Comparison of ENCODE assay signal across 11 cellular contexts in the genomic region with DNA sequence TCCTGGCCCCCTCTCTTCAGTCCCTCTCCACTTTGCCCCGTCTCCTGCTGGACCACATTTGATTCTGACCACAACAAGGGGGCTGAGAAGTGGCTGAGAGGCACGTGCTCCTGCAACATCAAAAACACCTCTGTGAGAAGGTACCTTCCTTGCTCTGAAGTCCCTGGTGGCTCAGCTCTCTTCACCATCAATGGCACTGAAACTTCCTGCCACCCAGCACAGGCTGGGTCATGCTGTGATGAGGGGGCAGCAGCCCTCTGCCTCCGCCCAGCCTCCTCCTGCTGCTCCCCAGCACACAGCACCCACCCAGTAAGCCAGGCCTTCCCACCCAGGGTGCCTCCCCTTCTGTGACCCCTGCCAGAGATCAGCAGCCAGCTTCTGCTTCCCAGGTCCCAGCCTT. TPM values are rescaled to one million over a fixed set of nuclear protein-coding genes. Genes with fewer than 3 reads are reported as not detected.
DNase-seq lines count a peak whose midpoint lies in the region; ATAC-seq, FAIRE-seq and TF ChIP-seq lines count a peak whose summit lies in the region.
"Had no signal": no experiment of that assay in that cellular context is flagged by ENCODE, and none has a peak within 500 bp of the region (broad histone marks: within the 10 kb centered on the region; RNA-seq: fewer than 3 reads in every experiment).

No MANE protein-coding gene starts in this region.

- DNase-seq in DND-41 (peak; percentile 24), OCI-LY7 (ENCODE audit: low spot score) (peak; percentile 17), H1 (ENCODE audit: low read depth in 1 of 2, low spot score in 2 of 2) (no peak), spleen (peak; percentile 75), NCI-H2107 treated with DMSO at 0.1 percent for 48 hours (lab: John Stamatoyannopoulos, UW; ENCODE audit: unreplicated experiment) (no peak), RCC 7860 (ENCODE audit: low spot score) (no peak), NCI-H128 (lab: John Stamatoyannopoulos, UW; ENCODE audit: unreplicated experiment) (no peak)
- DNase-seq: NCI-H1092, NCI-H510A, SHP77 had no signal

- H2AK5ac ChIP-seq in H1 (ENCODE audit: low read depth, low read length) = peak overlapping the region; percentile 32; the same call in 1 of the 2 replicates

- H2BK5ac ChIP-seq in H1 (ENCODE audit: low read depth, low read length) = peak overlapping the region; percentile 91

- H2AFZ ChIP-seq in DND-41 (ENCODE audit: low read depth, low read length) (no peak overlapping the region), OCI-LY7 (ENCODE audit: low read length) (no peak overlapping the region), H1 (ENCODE audit: low read length) (no peak overlapping the region)

- peak overlapping the region; percentile 1 for H4K5ac ChIP-seq in H1 (ENCODE audit: insufficient read length, low read depth, low read length)

- ATAC-seq in DND-41 (ENCODE audit: insufficient read depth, low read depth) = peak; percentile 64
- ATAC-seq: left lobe of liver had no signal

- peaks cover 97% of the 10 kb centered on the region for H3K79me2 ChIP-seq in DND-41 (ENCODE audit: insufficient read depth, low read length)
- peaks cover 82% of the 10 kb centered on the region for H3K79me2 ChIP-seq in OCI-LY7 (ENCODE audit: insufficient read depth, low read depth, low read length)
- peaks cover 47 to 97% of the 10 kb centered on the region in 2 experiments for H3K79me2 ChIP-seq in H1 (ENCODE audit: control insufficient read depth in 1 of 2, insufficient read depth in 2 of 2, low read length in 2 of 2)

- 0 out of 3 replicates have a peak, but pooled peaks of 1 of the 2 experiments have one; percentile 27 for TF ChIP-seq POLR2A in H1 (IDR thresholded peaks at IDR 0.05; ENCODE audit: control extremely low read depth in 1 of 2, low read depth in 2 of 2, low read length in 2 of 2)
- TF ChIP-seq POLR2A in spleen (IDR thresholded peaks at IDR 0.05) = no peak

- 88% methylated on average over 3 of the region's 3 CpGs; no CpG with 5 or more reads in 1 of the 2 experiments for WGBS in H1 (ENCODE audit: extremely low coverage in 1 of 2, insufficient coverage in 1 of 2, insufficient read length in 1 of 2, insufficient replicate concordance in 2 of 2, low coverage in 1 of 2, low lambda C conversion rate in 2 of 2, missing lambda C conversion rate in 1 of 2), 2 experiments
- WGBS in spleen, 5 donors = 37 to 78% (median 64%) methylated on average over 2 to 3 of the region's 3 CpGs

- H2BK20ac ChIP-seq in H1 (ENCODE audit: low read length) = no peak overlapping the region; the same call in 1 of the 2 replicates

- no peaks in the 10 kb centered on the region for H3K9me2 ChIP-seq in OCI-LY7 (ENCODE audit: insufficient read depth, low read length)

- POLR2A ChIA-PET in OCI-LY7 (lab: Charles Lee) = interaction anchor here (1.4 to 2.1 kb wide), 2 partner anchors 10 to 12 kb away, joined by 4 to 7 read pairs; a partner anchor contains a TSS
- POLR2A ChIA-PET in H1 (lab: Charles Lee; ENCODE audit: partially characterized antibody) = interaction anchor here (1.0 to 42.1 kb wide), 3 partner anchors 11 to 29 kb away, joined by 3 to 1191 read pairs (median 423); a partner anchor contains a TSS

- no peak overlapping the region for H3K14ac ChIP-seq in H1 (ENCODE audit: insufficient read length)

- no peak overlapping the region for H3K56ac ChIP-seq in H1 (replicated peaks; ENCODE audit: insufficient read length, low read depth, low read length)

- peak overlapping the region; percentile 72 for H4K91ac ChIP-seq in H1 (replicated peaks; ENCODE audit: insufficient read length, low read length)

- H3K79me1 ChIP-seq in H1 (ENCODE audit: low read depth, low read length) = peaks cover 10% of the 10 kb centered on the region

- H3K27me3 ChIP-seq in DND-41 (ENCODE audit: insufficient read depth, low read length, poor library complexity) (no peaks in the 10 kb centered on the region), H1 (replicated peaks in 1 of 4; ENCODE audit: control insufficient read depth in 3 of 4, extremely low read depth in 1 of 4, insufficient read depth in 3 of 4, low read length in 3 of 4) (no peaks in the 10 kb centered on the region), spleen (replicated peaks in 1 of 7) (no peaks in the 10 kb centered on the region)

- no peak overlapping the region for H2BK15ac ChIP-seq in H1 (ENCODE audit: low read length)

- no peak overlapping the region for H3K23ac ChIP-seq in H1 (ENCODE audit: insufficient read length)

- H3K27ac ChIP-seq in DND-41 (ENCODE audit: low read length) (no peak overlapping the region), OCI-LY7 (ENCODE audit: low read depth, low read length, poor library complexity, severe bottlenecking) (no peak overlapping the region), H1 (ENCODE audit: low read depth, low read length) (peak overlapping the region; percentile 47), spleen (peak overlapping the region in 6 of 8 donors; percentile 9 to 99 (median 73))

- no TSS peak for BruUV-seq in OCI-LY7 (replicated peaks; lab: Mats Ljungman, UMichigan)

- H3K9ac ChIP-seq in DND-41 (ENCODE audit: low read depth, low read length) (no peak overlapping the region), H1 (replicated peaks in 1 of 4; ENCODE audit: extremely low read depth in 1 of 4, low read depth in 3 of 4, low read length in 3 of 4) (no peak overlapping the region)

- H3K23me2 ChIP-seq in H1 (ENCODE audit: low read depth, low read length) = no peaks in the 10 kb centered on the region

- FAIRE-seq in H1 (lab: Jason Lieb, UNC) (no peak), RCC 7860 (lab: Jason Lieb, UNC) (no peak)

- H2BK120ac ChIP-seq in H1 (replicated peaks; ENCODE audit: low read depth, low read length) = no peak overlapping the region

- intact Hi-C loops in OCI-LY7 (cut with micrococcal nuclease; ENCODE audit: unreplicated experiment) = no loop called here
- intact Hi-C loops in spleen (cut with DNase I; ENCODE audit: low total_unique reads) = no loop called here

- peak overlapping the region; percentile 88 for H3K18ac ChIP-seq in H1 (ENCODE audit: extremely low read depth, low read length)

- H2BK12ac ChIP-seq in H1 (ENCODE audit: low read depth, low read length) = 0 out of 2 replicates have a peak overlapping the region, but pooled peaks have one; percentile 61

- CTCF ChIA-PET in OCI-LY7 (lab: Charles Lee; ENCODE audit: unreplicated experiment) = no interaction called here
- CTCF ChIA-PET in H1 (lab: Charles Lee; ENCODE audit: partially characterized antibody) = interaction anchor here (0.7 to 4.4 kb wide), 4 partner anchors 8 to 143 kb away, joined by 3 to 19 read pairs (median 4); no protein-coding TSS in a partner anchor

- peak overlapping the region; percentile 72; the same call in 1 of the 2 replicates for H4K8ac ChIP-seq in H1 (ENCODE audit: extremely low read depth, insufficient read depth, low read length)

- H3K4me2 ChIP-seq in DND-41 (ENCODE audit: insufficient read depth, low read length) (no peak overlapping the region), OCI-LY7 (ENCODE audit: low read length) (no peak overlapping the region), H1 (ENCODE audit: insufficient read depth in 1 of 2, low read depth in 2 of 2, low read length in 2 of 2) (no peak overlapping the region)

- H4K20me1 ChIP-seq in DND-41 (ENCODE audit: insufficient read depth, low read length) (peaks cover 59% of the 10 kb centered on the region), OCI-LY7 (ENCODE audit: insufficient read depth, low read length) (peaks cover 22% of the 10 kb centered on the region), H1 (replicated peaks in 1 of 2; ENCODE audit: control insufficient read depth in 1 of 2, insufficient read depth in 2 of 2, low read length in 2 of 2) (no peaks in the 10 kb centered on the region)

- H3K36me3 ChIP-seq in DND-41 (ENCODE audit: insufficient read depth, low read length) (peaks cover 58% of the 10 kb centered on the region), OCI-LY7 (ENCODE audit: insufficient read depth, low read length) (peaks cover 87% of the 10 kb centered on the region), H1 (ENCODE audit: control insufficient read depth in 2 of 4, insufficient read depth in 4 of 4, low read length in 3 of 4) (peaks cover 0 to 32% (median 0%) of the 10 kb centered on the region in 4 experiments; a peak in 4 of 8 replicates), spleen (peaks cover 0 to 74% (median 11%) of the 10 kb centered on the region in 6 donors)

- TF ChIP-seq EP300 in H1 (IDR thresholded peaks at IDR 0.05; ENCODE audit: borderline replicate concordance in 1 of 2, low read depth in 2 of 2, low read length in 2 of 2) = no peak

- TF ChIP-seq CTCF in DND-41 (IDR thresholded peaks at IDR 0.05; ENCODE audit: borderline replicate concordance, extremely low read depth, low read length, poor library complexity, severe bottlenecking) = no peak
- no peak for TF ChIP-seq CTCF in OCI-LY7 (conservative IDR thresholded peaks at IDR 0.05; ENCODE audit: low read length)
- TF ChIP-seq CTCF in H1 (IDR thresholded peaks at IDR 0.05; ENCODE audit: control extremely low read depth in 1 of 3, insufficient read depth in 1 of 3, low read depth in 1 of 3, low read length in 3 of 3) = no peak
- no peak for TF ChIP-seq CTCF in spleen (IDR thresholded peaks at IDR 0.05 in 8 of 11, conservative IDR thresholded peaks at IDR 0.05 in 3 of 11)

- no peak for TF ChIP-seq RAD21 in H1 (IDR thresholded peaks at IDR 0.05 in 1 of 2, conservative IDR thresholded peaks at IDR 0.05 in 1 of 2; ENCODE audit: low read depth in 2 of 2, low read length in 2 of 2)

- no peak overlapping the region for H3K4ac ChIP-seq in H1 (replicated peaks; ENCODE audit: insufficient read length, low read depth, low read length)

- H3K4me1 ChIP-seq in DND-41 (ENCODE audit: insufficient read depth, low read length) (peaks cover 23% of the 10 kb centered on the region), OCI-LY7 (ENCODE audit: insufficient read depth, low read length, poor library complexity, severe bottlenecking) (peaks cover 41% of the 10 kb centered on the region), H1 (replicated peaks in 1 of 4; ENCODE audit: control insufficient read depth in 3 of 4, insufficient read depth in 4 of 4, low read length in 3 of 4) (peaks cover 25 to 50% (median 30%) of the 10 kb centered on the region in 4 experiments), spleen (peaks cover 37 to 90% (median 57%) of the 10 kb centered on the region in 6 donors)

- no peaks in the 10 kb centered on the region for H3K9me3 ChIP-seq in DND-41 (ENCODE audit: insufficient read depth, low read length, severe bottlenecking)
- H3K9me3 ChIP-seq in OCI-LY7 (ENCODE audit: low read length) = no peaks in the 10 kb centered on the region
- no peaks in the 10 kb centered on the region for H3K9me3 ChIP-seq in H1 (ENCODE audit: insufficient read depth in 2 of 2, low read depth in 1 of 2, low read length in 1 of 2)
- H3K9me3 ChIP-seq in spleen = no peaks in the 10 kb centered on the region

- H3K4me3 ChIP-seq in DND-41 (ENCODE audit: low read depth in 1 of 2, low read length in 2 of 2) (no peak overlapping the region), OCI-LY7 (ENCODE audit: low read depth, low read length, poor library complexity, severe bottlenecking) (no peak overlapping the region), H1 (ENCODE audit: extremely low read depth in 1 of 4, insufficient read depth in 2 of 4, low read depth in 3 of 4, low read length in 4 of 4) (no peak overlapping the region), spleen (no peak overlapping the region)

RNA-seq across cellular contexts. Expression of a gene that starts 10.3 kb away (rescaled TPM):
- 26.1 and 30.4 TPM in 2 replicates for total RNA-seq in OCI-LY7 (2014; rRNA removed; shearing (Covaris generic))
- total RNA-seq in OCI-LY7 (2022) (69.1 and 77.0 TPM in 2 replicates), spleen (10 to 100 TPM; 30.3 to 64.0 (median 56.0) TPM)
- 163 TPM in 2 replicates for total RNA-seq in H1 (2021; fragmentation: NEBNext Ultra II Directional; extraction: Animal tissue kit (Norgen Biotek cat#: 25700))
- polyA plus RNA-seq in H1 (2011; rRNA removed) (50.5 and 58.5 TPM in 2 replicates), spleen (10 to 100 TPM; 12.5 to 16.8 (median 15.6) TPM)
- polyA plus RNA-seq in H1 (2011; cell fraction: cytosol; rRNA removed) = 66.1 TPM
- polyA plus RNA-seq in H1 (2011; cell fraction: nucleus; rRNA removed) = 123 TPM
- 71.7 to 113 TPM (median 77.5 TPM) in 4 replicates for polyA plus RNA-seq in H1 (2012, experiment 1 of 2)
- polyA plus RNA-seq in H1 (2012, experiment 2 of 2) = 9.8 TPM
- polyA plus RNA-seq in H1 (2013, experiment 1 of 2) = 70.7 TPM
- polyA plus RNA-seq in H1 (2013, experiment 2 of 2) = 69.6 TPM
- polyA minus RNA-seq in H1 (2011; rRNA and poly(A)+ RNA removed) = 67.9 and 102 TPM in 2 replicates
- 53.2 TPM for polyA minus RNA-seq in H1 (2011; cell fraction: cytosol; rRNA and poly(A)+ RNA removed)
- 91.2 TPM for polyA minus RNA-seq in H1 (2011; cell fraction: nucleus; rRNA and poly(A)+ RNA removed)

Comparison
In these comparisons a context has a peak if more than half of its experiments do, and no peak if none do; other contexts are left out.
1. DNase-seq: peak in DND-41 (single experiment), OCI-LY7 (single experiment) and spleen (single experiment); none in H1 (0 of 2), NCI-H2107 treated with DMSO at 0.1 percent for 48 hours (single experiment), RCC 7860 (single experiment) and NCI-H128 (single experiment).
2. H3K27ac ChIP-seq: peak in H1 (single experiment) and spleen (6 of 8); none in DND-41 (single experiment) and OCI-LY7 (single experiment).